ENCODE assay signal across 8 cellular contexts in genomic region chr5:132369012-132369470, GRCh38. TPM values are rescaled to one million over a fixed set of nuclear protein-coding genes. Genes with fewer than 3 reads are reported as not detected.
DNase-seq lines count a peak whose midpoint lies in the region; ATAC-seq and TF ChIP-seq lines count a peak whose summit lies in the region.

No MANE protein-coding gene starts in this region.

- no peaks in the 10 kb centered on the region for H3K27me3 ChIP-seq in Loucy (ENCODE audit: insufficient read depth, low read length, poor library complexity, severe bottlenecking)

- no peaks in the 10 kb centered on the region for H3K9me2 ChIP-seq in Loucy (replicated peaks; ENCODE audit: low read depth, low read length)

- H3K9me3 Mint-ChIP-seq in naive B cell = no peaks in the 10 kb centered on the region

- no peaks in the 10 kb centered on the region for H3K27me3 Mint-ChIP-seq in naive B cell

- DNase-seq in choroid plexus epithelial cell (ENCODE audit: low read depth) (peak; percentile 12), naive B cell (no peak), HEK293T (ENCODE audit: extremely low spot score) (no peak), NCI-H2196 (lab: John Stamatoyannopoulos, UW; ENCODE audit: unreplicated experiment) (no peak)

- CTCF ChIA-PET in HEK293T (lab: Yijun Ruan, JAX) = interaction anchor here (0.7 to 1.7 kb wide), 9 partner anchors 10 to 178 kb away, joined by 3 to 8 read pairs (median 4); partner anchors contain the start of gene P4HA2

- no peaks in the 10 kb centered on the region for H3F3A ChIP-seq in Loucy (ENCODE audit: low read depth)

- no peaks in the 10 kb centered on the region for H4K20me1 ChIP-seq in Loucy (ENCODE audit: insufficient read depth, low read length, poor library complexity, severe bottlenecking)

- peaks cover 13 to 18% (median 17%) of the 10 kb centered on the region in 3 donors for H3K4me1 Mint-ChIP-seq in naive B cell

- no peaks in the 10 kb centered on the region for H3K36me3 Mint-ChIP-seq in naive B cell

- no peaks in the 10 kb centered on the region for H3K79me2 ChIP-seq in Loucy (ENCODE audit: insufficient read depth, low read length)

- H3K4me3 Mint-ChIP-seq in naive B cell = peak overlapping the region; percentile 74 to 91 (median 82)

- no peaks in the 10 kb centered on the region for H3K36me3 ChIP-seq in Loucy (ENCODE audit: insufficient read depth, low read length)

- H2AFZ ChIP-seq in Loucy (ENCODE audit: low read length) = peak overlapping the region; percentile 88

- no peak for TF ChIP-seq CTCF in Loucy (conservative IDR thresholded peaks at IDR 0.05; ENCODE audit: low read length)
- TF ChIP-seq CTCF in choroid plexus epithelial cell (conservative IDR thresholded peaks at IDR 0.05; ENCODE audit: low read depth, low read length) = no peak

- H3K4me3 ChIP-seq in Loucy (ENCODE audit: low read length, poor library complexity, severe bottlenecking) (peak overlapping the region; percentile 61), choroid plexus epithelial cell (ENCODE audit: low read depth, low read length) (peak overlapping the region; percentile 72)

- no peaks in the 10 kb centered on the region for H3K9me3 ChIP-seq in Loucy (ENCODE audit: insufficient read depth, low read depth, low read length)

- peak overlapping the region; percentile 42 for H3K4me2 ChIP-seq in Loucy (ENCODE audit: low read depth, low read length, poor library complexity, severe bottlenecking)

- H3K9ac ChIP-seq in Loucy (ENCODE audit: low read depth, low read length, poor library complexity, severe bottlenecking) = peak overlapping the region; percentile 50

- POLR2A ChIA-PET in HEK293T (lab: Yijun Ruan, JAX) = interaction anchor here (0.7 to 5.4 kb wide), 18 partner anchors 10 to 419 kb away, joined by 3 to 57 read pairs (median 3); partner anchors contain the start of genes IRF1, P4HA2 and SLC22A4

- ATAC-seq in GM18870 (IDR thresholded peaks at IDR 0.05; ENCODE audit: unreplicated experiment) (peak; percentile 32), naive B cell (ENCODE audit: low read depth in 2 of 2) (peak; percentile 19 to 31), HG02610 (IDR thresholded peaks at IDR 0.05; ENCODE audit: unreplicated experiment) (no peak), HG02642 (IDR thresholded peaks at IDR 0.05; ENCODE audit: poor library complexity, unreplicated experiment) (no peak)

- H3K4me1 ChIP-seq in Loucy (ENCODE audit: insufficient read depth, low read length, poor library complexity, severe bottlenecking) = no peaks in the 10 kb centered on the region

- peak overlapping the region in 5 of 6 donors; percentile 29 to 82 (median 70) for H3K27ac Mint-ChIP-seq in naive B cell

TF ChIP-seq in HEK293T, 16 proteins besides CTCF, POLR2A, EP300 and RAD21:
- TF ChIP-seq CTBP1 (IDR thresholded peaks at IDR 0.05; ENCODE audit: borderline replicate concordance) = no peak
- no peak for TF ChIP-seq SUZ12 (IDR thresholded peaks at IDR 0.05)
- TF ChIP-seq TARDBP (IDR thresholded peaks at IDR 0.05) = no peak
- no peak for TF ChIP-seq LEF1 (IDR thresholded peaks at IDR 0.05; ENCODE audit: borderline replicate concordance)
- TF ChIP-seq NFRKB (IDR thresholded peaks at IDR 0.05) = no peak
- TF ChIP-seq HDGF (IDR thresholded peaks at IDR 0.05; ENCODE audit: borderline replicate concordance) = no peak
- no peak for TF ChIP-seq BHLHE40 (IDR thresholded peaks at IDR 0.05; ENCODE audit: borderline replicate concordance)
- TF ChIP-seq FOXK2 (IDR thresholded peaks at IDR 0.05) = no peak
- TF ChIP-seq FOXM1 (IDR thresholded peaks at IDR 0.05; ENCODE audit: borderline replicate concordance) = no peak
- no peak for TF ChIP-seq ELF4 (IDR thresholded peaks at IDR 0.05)
- no peak for TF ChIP-seq PKNOX1 (IDR thresholded peaks at IDR 0.05)
- TF ChIP-seq ARNT (IDR thresholded peaks at IDR 0.05) = no peak

RNA-seq across cellular contexts. Expression of gene SLC22A5, which starts 0.5 kb away (rescaled TPM):
- polyA plus RNA-seq in naive B cell (ENCODE audit: low read depth in 6 of 6) = 1 to 10 TPM; 1.5 to 3.1 (median 1.9) TPM

Comparison
In these comparisons a context has a peak if more than half of its experiments do, and no peak if none do; other contexts are left out.
1. ATAC-seq: peak in GM18870 (single experiment) and naive B cell (2 of 2); none in HG02610 (single experiment) and HG02642 (single experiment).